In the genomic region with DNA sequence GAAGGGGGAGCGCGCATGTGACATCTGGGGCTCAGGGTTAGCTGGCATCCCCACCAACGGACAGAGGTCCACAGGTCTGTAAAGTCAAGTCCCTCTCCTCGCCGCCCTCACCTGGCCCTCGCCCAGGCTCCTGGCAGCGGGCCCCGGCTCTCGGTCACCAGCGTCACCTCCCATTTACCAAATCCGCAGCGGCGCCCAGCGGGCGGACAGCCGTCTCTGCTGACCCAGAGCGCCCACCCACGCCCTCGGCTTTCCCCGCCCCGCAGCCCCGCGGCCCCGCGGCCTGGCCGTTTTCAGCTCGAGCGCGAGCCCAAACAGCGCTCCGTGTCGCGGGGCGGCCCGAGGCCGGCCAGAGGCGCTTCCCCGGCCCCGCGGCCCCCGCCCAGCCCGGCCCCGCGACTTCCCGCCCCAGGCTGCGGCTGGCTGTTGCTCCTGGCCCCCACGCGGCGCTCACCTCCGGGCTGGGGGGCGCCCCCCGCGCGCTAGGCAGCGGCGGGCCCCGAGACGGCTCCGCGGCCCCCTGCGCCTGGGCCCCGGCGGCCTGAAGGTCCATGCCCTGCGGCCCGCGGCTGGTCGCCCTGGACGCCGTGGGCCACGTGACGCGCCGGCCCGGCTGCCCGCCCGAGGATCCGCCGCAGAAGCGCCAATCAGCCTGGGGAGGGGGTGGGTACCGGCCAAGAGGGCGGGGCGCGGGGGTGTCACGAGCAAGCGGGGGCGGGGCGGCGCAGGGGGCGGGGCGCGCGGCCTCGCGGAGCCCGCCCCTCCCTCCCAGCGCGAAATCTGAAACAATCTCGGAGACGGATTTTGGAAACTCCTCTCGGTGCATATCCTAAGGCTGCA, we compare ENCODE assay signal across 8 cellular contexts. TPM values are rescaled to one million over a fixed set of nuclear protein-coding genes. Genes with fewer than 3 reads are reported as not detected.
A peak's percentile ranks its signal among the peaks of the same experiment; 100 is the strongest.
DNase-seq lines count a peak whose midpoint lies in the region; ATAC-seq, FAIRE-seq and TF ChIP-seq lines count a peak whose summit lies in the region.

A gene with protein sequence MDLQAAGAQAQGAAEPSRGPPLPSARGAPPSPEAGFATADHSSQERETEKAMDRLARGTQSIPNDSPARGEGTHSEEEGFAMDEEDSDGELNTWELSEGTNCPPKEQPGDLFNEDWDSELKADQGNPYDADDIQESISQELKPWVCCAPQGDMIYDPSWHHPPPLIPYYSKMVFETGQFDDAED (minus strand): TSS at position 598 of the 840 bp plus-strand sequence. CDS start 45 bp downstream, at position 553.

- no peak for TF ChIP-seq EP300 in A549 (IDR thresholded peaks at IDR 0.05)

- peak; percentile 88 for TF ChIP-seq POLR2A in A549 (IDR thresholded peaks at IDR 0.05; ENCODE audit: low read length)

- TF ChIP-seq RAD21 in A549 (conservative IDR thresholded peaks at IDR 0.05 in 1 of 2, IDR thresholded peaks at IDR 0.05 in 1 of 2) = 0 out of 5 replicates have a peak, but pooled peaks of 1 of the 2 experiments have one; percentile 24

- H3K79me1 ChIP-seq in mesendoderm (ENCODE audit: low read length) = peaks cover 5% of the 10 kb centered on the region

- peak within 1 kb of the TSS; percentile 83 for H3K9ac ChIP-seq in endocrine pancreas (ENCODE audit: control insufficient read depth, insufficient read depth, low read length)
- peak within 1 kb of the TSS; percentile 81 for H3K9ac ChIP-seq in mesendoderm (ENCODE audit: low read length)

- peak; percentile 26; the same call in 2 of the 3 replicates for TF ChIP-seq CTCF in A549 (IDR thresholded peaks at IDR 0.05)

- H3K9me3 Mint-ChIP-seq in activated CD8-positive, alpha-beta memory T cell treated with anti-CD3 and anti-CD28 coated beads, Interleukin-2, amount 10 ng/mL, durations not matched to agents 7 days and 5 days (ENCODE audit: low read depth) = no peaks in the 10 kb centered on the region

- H3K27ac ChIP-seq in A549 = peak within 1 kb of the TSS; percentile 96 to 98
- H3K27ac ChIP-seq in mesendoderm (ENCODE audit: low read depth, low read length) = peak within 1 kb of the TSS; percentile 54

- H2BK15ac ChIP-seq in mesendoderm (replicated peaks; ENCODE audit: low read depth) = no peak within 1 kb of the TSS

- H2BK120ac ChIP-seq in mesendoderm (ENCODE audit: low read depth, low read length) = peak within 1 kb of the TSS; percentile 3

- H3K56ac ChIP-seq in mesendoderm (ENCODE audit: low read length) = peak within 1 kb of the TSS; percentile 83

- peak within 1 kb of the TSS; percentile 88 for H3K4ac ChIP-seq in mesendoderm (ENCODE audit: low read depth, low read length)

- no peak within 1 kb of the TSS for H2BK5ac ChIP-seq in mesendoderm (ENCODE audit: low read length)

- peak within 1 kb of the TSS; percentile 82 for H3K27ac Mint-ChIP-seq in activated CD8-positive, alpha-beta memory T cell treated with anti-CD3 and anti-CD28 coated beads, Interleukin-2, amount 10 ng/mL, durations not matched to agents 7 days and 5 days

- H3K4me1 Mint-ChIP-seq in activated CD8-positive, alpha-beta memory T cell treated with anti-CD3 and anti-CD28 coated beads, Interleukin-2, amount 10 ng/mL, durations not matched to agents 7 days and 5 days = peaks cover 19% of the 10 kb centered on the region

- peak within 1 kb of the TSS; percentile 95 for H3K4me3 ChIP-seq in A549
- H3K4me3 ChIP-seq in endocrine pancreas (ENCODE audit: control insufficient read depth, insufficient read depth, low read length) = peak within 1 kb of the TSS; percentile 79
- peak within 1 kb of the TSS; percentile 69 for H3K4me3 ChIP-seq in mesendoderm (ENCODE audit: low read length)

- H3K36me3 ChIP-seq in endocrine pancreas (ENCODE audit: control insufficient read depth, insufficient read depth, low read length) (peaks cover 5% of the 10 kb centered on the region), mesendoderm (ENCODE audit: control insufficient read depth, insufficient read depth, low read length) (peaks cover 2% of the 10 kb centered on the region)

- POLR2A ChIA-PET in A549 (lab: Yijun Ruan, JAX) = interaction anchor here (1.9 kb wide), 1 partner anchor 42 kb away, joined by 7 read pairs; a partner anchor contains a TSS

- H4K5ac ChIP-seq in mesendoderm (ENCODE audit: low read length) = no peak within 1 kb of the TSS

- no peaks in the 10 kb centered on the region for H3K27me3 ChIP-seq in endocrine pancreas (ENCODE audit: control insufficient read depth, insufficient read depth, low read length)
- H3K27me3 ChIP-seq in mesendoderm (ENCODE audit: insufficient read depth, low read length, poor library complexity) = no peaks in the 10 kb centered on the region

- CTCF ChIA-PET in A549 (lab: Yijun Ruan, JAX) = interaction anchor here (0.6 to 11.5 kb wide), 6 partner anchors 9 to 300 kb away, joined by 4 to 130 read pairs (median 4); no protein-coding TSS in a partner anchor
- CTCF ChIA-PET in activated CD8-positive, alpha-beta memory T cell treated with anti-CD3 and anti-CD28 coated beads, Interleukin-2, amount 10 ng/mL, durations not matched to agents 7 days and 5 days (lab: Charles Lee) = interaction anchor here (1.2 kb wide), 1 partner anchor 888 kb away, joined by 3 read pairs; a partner anchor contains a TSS

- H3K4me2 ChIP-seq in A549 = peak within 1 kb of the TSS; percentile 86
- H3K4me2 ChIP-seq in mesendoderm (ENCODE audit: low read length) = peak within 1 kb of the TSS; percentile 88

- H3K4me3 Mint-ChIP-seq in activated CD8-positive, alpha-beta memory T cell treated with anti-CD3 and anti-CD28 coated beads, Interleukin-2, amount 10 ng/mL, durations not matched to agents 7 days and 5 days = peak within 1 kb of the TSS; percentile 75

- H3K79me2 ChIP-seq in mesendoderm (ENCODE audit: control insufficient read depth, insufficient read depth, low read length) = peaks cover 3% of the 10 kb centered on the region

- DNase-seq in A549 (ENCODE audit: low read depth in 1 of 2, low spot score in 1 of 2) (peak; percentile 81 to 87), NOMO-1 treated with dmso at 0.1 percent for 144 hours (lab: John Stamatoyannopoulos, UW; ENCODE audit: unreplicated experiment) (peak; percentile 57), mesendoderm (peak; percentile 89)
- peak; percentile 87 for DNase-seq in activated CD8-positive, alpha-beta memory T cell treated with anti-CD3 and anti-CD28 coated beads, Interleukin-2, amount 10 ng/mL, durations not matched to agents 7 days and 5 days
- peak; percentile 72 for DNase-seq in stimulated activated CD8-positive, alpha-beta memory T cell treated with anti-CD3 and anti-CD28 coated beads, Interleukin-12 subunit alpha, Interleukin-12 subunit beta, amount 100 ng/mL, for 4 hours (ENCODE audit: low read depth)

- H3K36me3 Mint-ChIP-seq in activated CD8-positive, alpha-beta memory T cell treated with anti-CD3 and anti-CD28 coated beads, Interleukin-2, amount 10 ng/mL, durations not matched to agents 7 days and 5 days = peaks cover 11% of the 10 kb centered on the region

- peak within 1 kb of the TSS; percentile 96 for H3K18ac ChIP-seq in mesendoderm (ENCODE audit: low read length)

- no peaks in the 10 kb centered on the region for H3K9me3 ChIP-seq in A549
- H3K9me3 ChIP-seq in endocrine pancreas (ENCODE audit: control insufficient read depth, low read length) = no peaks in the 10 kb centered on the region

- H3K23ac ChIP-seq in mesendoderm (ENCODE audit: low read length) = no peak within 1 kb of the TSS

- no peak for FAIRE-seq in A549 (lab: Jason Lieb, UNC)

- 2% methylated on average over 15 of the region's 100 CpGs for WGBS in A549 (ENCODE audit: missing lambda C conversion rate)
- WGBS in mesendoderm (ENCODE audit: extremely low coverage, insufficient coverage, low lambda C conversion rate) = no CpG with 5 or more reads among the region's 100 CpGs

- H4K8ac ChIP-seq in mesendoderm (ENCODE audit: low read depth, low read length) = no peak within 1 kb of the TSS

- peak; percentile 82 to 91 for ATAC-seq in A549
- peak; percentile 81 for ATAC-seq in GM18867 (IDR thresholded peaks at IDR 0.05; ENCODE audit: unreplicated experiment)
- peak; percentile 80 for ATAC-seq in HG03442 (IDR thresholded peaks at IDR 0.05; ENCODE audit: unreplicated experiment)
- peak; percentile 94 for ATAC-seq in activated CD8-positive, alpha-beta memory T cell treated with anti-CD3 and anti-CD28 coated beads, Interleukin-2, amount 10 ng/mL, durations not matched to agents 7 days and 5 days

- no peaks in the 10 kb centered on the region for H3K27me3 Mint-ChIP-seq in activated CD8-positive, alpha-beta memory T cell treated with anti-CD3 and anti-CD28 coated beads, Interleukin-2, amount 10 ng/mL, durations not matched to agents 7 days and 5 days

- H2AK5ac ChIP-seq in mesendoderm (ENCODE audit: low read length) = no peak within 1 kb of the TSS

- H3K4me1 ChIP-seq in A549 (peaks cover 14% of the 10 kb centered on the region), endocrine pancreas (ENCODE audit: control insufficient read depth, insufficient read depth, low read length) (no peaks in the 10 kb centered on the region), mesendoderm (ENCODE audit: control insufficient read depth, low read depth, low read length) (peaks cover 5% of the 10 kb centered on the region)

TF ChIP-seq in A549, 52 proteins besides CTCF, POLR2A, EP300 and RAD21 (continues in another document):
- peak in 1 of 2 experiments; percentile 87; a peak in 4 of 5 replicates for TF ChIP-seq JUN (IDR thresholded peaks at IDR 0.05)
- TF ChIP-seq NPAS2 (CRISPR knock-in tag; IDR thresholded peaks at IDR 0.05; ENCODE audit: borderline replicate concordance) = peak; percentile 52; the same call in 1 of the 2 replicates
- TF ChIP-seq TFCP2L1 (CRISPR knock-in tag; IDR thresholded peaks at IDR 0.05) = peak; percentile 60; the same call in 1 of the 2 replicates
- TF ChIP-seq, protein P1, sequence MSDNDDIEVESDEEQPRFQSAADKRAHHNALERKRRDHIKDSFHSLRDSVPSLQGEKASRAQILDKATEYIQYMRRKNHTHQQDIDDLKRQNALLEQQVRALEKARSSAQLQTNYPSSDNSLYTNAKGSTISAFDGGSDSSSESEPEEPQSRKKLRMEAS (IDR thresholded peaks at IDR 0.05) = peak; percentile 50
- TF ChIP-seq SMC3 (IDR thresholded peaks at IDR 0.05) = peak; percentile 4; the same call in 2 of the 3 replicates

RNA-seq across cellular contexts. Expression of the gene that starts here (rescaled TPM):
- polyA plus RNA-seq in A549 (2011; rRNA removed) = 72.7 and 80.5 TPM in 2 replicates
- polyA plus RNA-seq in A549 (2012; cell fraction: cytosol; rRNA removed) = 95.5 and 97.0 TPM in 2 replicates
- 32.6 and 50.6 TPM in 2 replicates for polyA plus RNA-seq in A549 (2012; cell fraction: nucleus; rRNA removed)
- polyA plus RNA-seq in A549 (2017; fragmentation: RNase III; extraction: RNeasy Plus Mini Kit Qiagen cat#74134 plus additional on column Dnase treatment) = 88.4 to 98.3 TPM (median 96.9 TPM) in 3 replicates
- polyA minus RNA-seq in A549 (2011; rRNA and poly(A)+ RNA removed) = 36.1 and 44.1 TPM in 2 replicates
- total RNA-seq in activated CD8-positive, alpha-beta memory T cell treated with anti-CD3 and anti-CD28 coated beads, Interleukin-2, amount 10 ng/mL, durations not matched to agents 7 days and 5 days = 10 to 100 TPM; 19.5 to 34.1 TPM
- 50.7 TPM for polyA plus RNA-seq in mesendoderm (2013, experiment 1 of 2)
- 49.9 TPM for polyA plus RNA-seq in mesendoderm (2013, experiment 2 of 2)

Comparison
In these comparisons a context has a peak if more than half of its experiments do, and no peak if none do; other contexts are left out.
1. Peak in every context shown above with its lines: DNase-seq, ATAC-seq, H3K4me3 ChIP-seq and H3K27ac ChIP-seq.